In the genomic region with DNA sequence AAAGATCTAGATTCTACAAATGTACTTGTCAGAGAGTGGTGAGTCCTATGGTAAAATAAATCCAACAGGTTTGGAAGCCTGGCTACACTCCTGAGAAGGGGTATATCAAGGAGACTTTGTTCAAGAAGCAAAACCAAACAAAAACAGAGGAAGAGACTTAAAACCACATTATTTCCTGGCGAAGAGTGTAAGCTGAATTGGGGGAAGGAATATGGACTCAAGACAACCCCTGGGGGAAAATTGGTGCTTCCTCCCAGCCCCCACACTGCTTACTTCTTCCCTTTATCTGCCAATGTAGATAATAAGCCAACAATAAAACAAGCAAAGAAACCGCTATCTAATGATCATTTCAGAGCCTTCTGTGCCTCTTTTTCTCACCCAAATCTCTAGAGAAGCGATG, we compare ENCODE assay signal across 29 cellular contexts. TPM values are rescaled to one million over a fixed set of nuclear protein-coding genes. Genes with fewer than 3 reads are reported as not detected.
A peak's percentile ranks its signal among the peaks of the same experiment; 100 is the strongest.
DNase-seq lines count a peak whose midpoint lies in the region; ATAC-seq and TF ChIP-seq lines count a peak whose summit lies in the region.
"Had no signal": no experiment of that assay in that cellular context is flagged by ENCODE, and none has a peak within 500 bp of the region (broad histone marks: within the 10 kb centered on the region; RNA-seq: fewer than 3 reads in every experiment).

No MANE protein-coding gene starts in this region.

- H3K27ac ChIP-seq in CD8-positive, alpha-beta memory T cell (ENCODE audit: low read depth, low read length), result no peak overlapping the region
- no peak overlapping the region for H3K27ac ChIP-seq in stomach
- H3K27ac ChIP-seq: dorsolateral prefrontal cortex, gastroesophageal sphincter, hepatocyte, right atrium auricular region, SJCRH30, spleen, transverse colon had no signal

- no peaks in the 10 kb centered on the region for H3K9me3 Mint-ChIP-seq in activated CD4-positive, alpha-beta T cell treated with anti-CD3 and anti-CD28 coated beads, Interleukin-2, amount 10 ng/mL, durations not matched to agents 24 days and 14 days
- no peaks in the 10 kb centered on the region for H3K9me3 Mint-ChIP-seq in CD8-positive, alpha-beta memory T cell
- H3K9me3 Mint-ChIP-seq: activated T-helper 1 cell treated with anti-CD3 and anti-CD28 coated beads, Interleukin-12 subunit alpha, Interleukin-12 subunit beta, Interleukin-2, Interleukin-4 antibody, amounts not matched to agents 30 ng/mL and 10 ng/mL and 1 ng/mL, durations not matched to agents 14 hours and 24 hours and 36 hours; IgD-negative memory B cell; T-helper 1 cell treated with Interleukin-12 subunit alpha and Interleukin-12 subunit beta and Interleukin-4 antibody, amounts not matched to agents 30 μg/mL and 1 μg/mL, for 36 hours had no signal

- DNase-seq in activated CD4-positive, alpha-beta T cell treated with anti-CD3 and anti-CD28 coated beads, Interleukin-2, amount 10 ng/mL, durations not matched to agents 24 days and 14 days, result no peak
- DNase-seq in activated CD4-positive, alpha-beta T cell treated with anti-CD3 and anti-CD28 coated beads, Interleukin-2, amount 50 U/mL, for 4 hours, result no peak
- DNase-seq in CD8-positive, alpha-beta memory T cell, result no peak
- DNase-seq in SK-MEL-5 (ENCODE audit: low read depth, low spot score), result peak; percentile 35
- DNase-seq in islet precursor cell, result peak; percentile 7
- no peak for DNase-seq in NCI-H187 treated with DMSO at 0.1 percent for 48 hours (lab: John Stamatoyannopoulos, UW)
- no peak for DNase-seq in stomach
- DNase-seq: activated CD8-positive, alpha-beta memory T cell treated with anti-CD3 and anti-CD28 coated beads, Interleukin-2, amount 50 U/mL, for 4 hours; activated naive CD4-positive, alpha-beta T cell treated with anti-CD3 and anti-CD28 coated beads, Interleukin-2, amount 50 U/mL, for 16 hours; BE2C; Calu3; dorsolateral prefrontal cortex; left colon; mammary epithelial cell; MM.1S; NCI-H1436 treated with DMSO at 0.1 percent for 48 hours; NCI-H524; SJCRH30; spleen; transverse colon had no signal

- H3K27me3 ChIP-seq in CD8-positive, alpha-beta memory T cell (ENCODE audit: insufficient read depth, low read length, poor library complexity, severe bottlenecking), result no peaks in the 10 kb centered on the region
- peaks cover 0 to 2% (median 0%) of the 10 kb centered on the region in 3 donors for H3K27me3 ChIP-seq in stomach
- H3K27me3 ChIP-seq: BE2C, dorsolateral prefrontal cortex, hepatocyte, right atrium auricular region, SJCRH30, spleen, transverse colon had no signal

- no peak overlapping the region for H3K27ac Mint-ChIP-seq in activated CD4-positive, alpha-beta T cell treated with anti-CD3 and anti-CD28 coated beads, Interleukin-2, amount 10 ng/mL, durations not matched to agents 24 days and 14 days
- peak overlapping the region in 4 of 8 donors; percentile 6 to 58 (median 28) for H3K27ac Mint-ChIP-seq in CD8-positive, alpha-beta memory T cell
- H3K27ac Mint-ChIP-seq: activated T-helper 1 cell treated with anti-CD3 and anti-CD28 coated beads, Interleukin-12 subunit alpha, Interleukin-12 subunit beta, Interleukin-2, Interleukin-4 antibody, amounts not matched to agents 30 ng/mL and 10 ng/mL and 1 ng/mL, durations not matched to agents 14 hours and 24 hours and 36 hours; IgD-negative memory B cell; T-helper 1 cell treated with Interleukin-12 subunit alpha and Interleukin-12 subunit beta and Interleukin-4 antibody, amounts not matched to agents 30 μg/mL and 1 μg/mL, for 36 hours had no signal

- H3K4me3 ChIP-seq in CD8-positive, alpha-beta memory T cell (ENCODE audit: low read length), result no peak overlapping the region
- H3K4me3 ChIP-seq in stomach, result no peak overlapping the region
- H3K4me3 ChIP-seq: dorsolateral prefrontal cortex, gastroesophageal sphincter, HAP-1, hepatocyte, right atrium auricular region, SJCRH30, spleen, transverse colon had no signal

- H3K4me1 ChIP-seq in CD8-positive, alpha-beta memory T cell (ENCODE audit: insufficient read depth, low read length), result peaks cover 16% of the 10 kb centered on the region
- no peaks in the 10 kb centered on the region for H3K4me1 ChIP-seq in stomach
- H3K4me1 ChIP-seq: BE2C, gastroesophageal sphincter, HAP-1, right atrium auricular region, SJCRH30, transverse colon had no signal

- H3K36me3 ChIP-seq in CD8-positive, alpha-beta memory T cell (ENCODE audit: insufficient read depth, low read length), result no peaks in the 10 kb centered on the region
- H3K36me3 ChIP-seq in stomach, result no peaks in the 10 kb centered on the region
- H3K36me3 ChIP-seq: BE2C, gastroesophageal sphincter, HAP-1, right atrium auricular region, SJCRH30, spleen, transverse colon had no signal

- TF ChIP-seq CTCF in stomach (IDR thresholded peaks at IDR 0.05), result no peak

- CTCF ChIA-PET in CD8-positive, alpha-beta memory T cell (lab: Charles Lee), result no interaction called here

- H3K4me3 Mint-ChIP-seq in activated CD4-positive, alpha-beta T cell treated with anti-CD3 and anti-CD28 coated beads, Interleukin-2, amount 10 ng/mL, durations not matched to agents 24 days and 14 days, result peak overlapping the region; percentile 6
- peak overlapping the region in 4 of 7 donors; percentile 3 to 28 (median 10) for H3K4me3 Mint-ChIP-seq in CD8-positive, alpha-beta memory T cell
- H3K4me3 Mint-ChIP-seq: activated T-helper 1 cell treated with anti-CD3 and anti-CD28 coated beads, Interleukin-12 subunit alpha, Interleukin-12 subunit beta, Interleukin-2, Interleukin-4 antibody, amounts not matched to agents 30 ng/mL and 10 ng/mL and 1 ng/mL, durations not matched to agents 14 hours and 24 hours and 36 hours; neural crest cell; T-helper 1 cell treated with Interleukin-12 subunit alpha and Interleukin-12 subunit beta and Interleukin-4 antibody, amounts not matched to agents 30 μg/mL and 1 μg/mL, for 36 hours had no signal

- no peak for TF ChIP-seq POLR2A in stomach (IDR thresholded peaks at IDR 0.05)

- no peak for TF ChIP-seq EP300 in stomach (IDR thresholded peaks at IDR 0.05)

- intact Hi-C loops in activated CD4-positive, alpha-beta T cell treated with anti-CD3 and anti-CD28 coated beads, Interleukin-2, amount 10 ng/mL, durations not matched to agents 24 days and 14 days (cut with micrococcal nuclease), result no loop called here
- intact Hi-C loops in stomach (cut with DNase I; ENCODE audit: low total_unique reads), result no loop called here

- POLR2A ChIA-PET in CD8-positive, alpha-beta memory T cell (lab: Charles Lee), result no interaction called here

- in situ Hi-C loops in SK-MEL-5 (cut with HindIII; ENCODE audit: low pct_unique_long_range_greater_than_20kb, low sequenced_read_pairs), result no loop called here

- 33 to 55% (median 50%) methylated on average over 3 of the region's 3 CpGs for WGBS in stomach, 5 donors

- H3K4me1 Mint-ChIP-seq in activated CD4-positive, alpha-beta T cell treated with anti-CD3 and anti-CD28 coated beads, Interleukin-2, amount 10 ng/mL, durations not matched to agents 24 days and 14 days, result peaks cover 11% of the 10 kb centered on the region
- peaks cover 18 to 21% (median 21%) of the 10 kb centered on the region in 3 donors for H3K4me1 Mint-ChIP-seq in CD8-positive, alpha-beta memory T cell
- H3K4me1 Mint-ChIP-seq: neural crest cell had no signal

- H3K36me3 Mint-ChIP-seq in activated CD4-positive, alpha-beta T cell treated with anti-CD3 and anti-CD28 coated beads, Interleukin-2, amount 10 ng/mL, durations not matched to agents 24 days and 14 days (ENCODE audit: low read depth), result no peaks in the 10 kb centered on the region
- H3K36me3 Mint-ChIP-seq in CD8-positive, alpha-beta memory T cell, result no peaks in the 10 kb centered on the region
- H3K36me3 Mint-ChIP-seq: IgD-negative memory B cell had no signal

- H3K27me3 Mint-ChIP-seq in activated CD4-positive, alpha-beta T cell treated with anti-CD3 and anti-CD28 coated beads, Interleukin-2, amount 10 ng/mL, durations not matched to agents 24 days and 14 days, result no peaks in the 10 kb centered on the region
- H3K27me3 Mint-ChIP-seq in CD8-positive, alpha-beta memory T cell, result peaks cover 2 to 3% of the 10 kb centered on the region in 2 donors

- ATAC-seq in GM21529 (IDR thresholded peaks at IDR 0.05; ENCODE audit: unreplicated experiment), result no peak
- ATAC-seq: gastroesophageal sphincter, left colon had no signal

- H3K9me3 ChIP-seq in CD8-positive, alpha-beta memory T cell (ENCODE audit: low read length), result no peaks in the 10 kb centered on the region
- H3K9me3 ChIP-seq in stomach, result no peaks in the 10 kb centered on the region
- H3K9me3 ChIP-seq: BE2C, gastroesophageal sphincter, HAP-1, right atrium auricular region, SJCRH30, spleen, transverse colon had no signal

RNA-seq across cellular contexts. Expression of a gene that starts 48.4 kb away (rescaled TPM):
- 5.5 TPM in 2 replicates for total RNA-seq in activated CD4-positive, alpha-beta T cell treated with anti-CD3 and anti-CD28 coated beads, Interleukin-2, amount 10 ng/mL, durations not matched to agents 24 days and 14 days
- 1 to 10 TPM; 9.1 to 9.9 TPM for total RNA-seq in CD8-positive, alpha-beta memory T cell
- 1.5 TPM for polyA plus RNA-seq in CD8-positive, alpha-beta memory T cell
- 11.4 and 13.0 TPM in 2 replicates for total RNA-seq in SK-MEL-5 (2014; rRNA removed; shearing (Covaris generic))
- polyA plus RNA-seq in SK-MEL-5 (2015; cell fraction: cytosol; rRNA removed), result 10.8 and 15.4 TPM in 2 replicates
- polyA plus RNA-seq in SK-MEL-5 (2015; cell fraction: nucleus; rRNA removed), result 19.7 and 19.9 TPM in 2 replicates
- 10 to 100 TPM; 14.6 to 27.2 (median 18.7) TPM for total RNA-seq in stomach
- 1 to 10 TPM; 5.7 to 7.4 (median 7.2) TPM for polyA plus RNA-seq in stomach

Comparison
In these comparisons a context has a peak if more than half of its experiments do, and no peak if none do; other contexts are left out.
1. DNase-seq: peak in SK-MEL-5 (single experiment) and islet precursor cell (single experiment); none in activated CD4-positive, alpha-beta T cell treated with anti-CD3 and anti-CD28 coated beads, Interleukin-2, amount 10 ng/mL, durations not matched to agents 24 days and 14 days (single experiment), activated CD4-positive, alpha-beta T cell treated with anti-CD3 and anti-CD28 coated beads, Interleukin-2, amount 50 U/mL, for 4 hours (0 of 2), CD8-positive, alpha-beta memory T cell (0 of 5), NCI-H187 treated with DMSO at 0.1 percent for 48 hours (single experiment) and stomach (single experiment).